ENCODE assay signal across 8 cellular contexts in the genomic region with DNA sequence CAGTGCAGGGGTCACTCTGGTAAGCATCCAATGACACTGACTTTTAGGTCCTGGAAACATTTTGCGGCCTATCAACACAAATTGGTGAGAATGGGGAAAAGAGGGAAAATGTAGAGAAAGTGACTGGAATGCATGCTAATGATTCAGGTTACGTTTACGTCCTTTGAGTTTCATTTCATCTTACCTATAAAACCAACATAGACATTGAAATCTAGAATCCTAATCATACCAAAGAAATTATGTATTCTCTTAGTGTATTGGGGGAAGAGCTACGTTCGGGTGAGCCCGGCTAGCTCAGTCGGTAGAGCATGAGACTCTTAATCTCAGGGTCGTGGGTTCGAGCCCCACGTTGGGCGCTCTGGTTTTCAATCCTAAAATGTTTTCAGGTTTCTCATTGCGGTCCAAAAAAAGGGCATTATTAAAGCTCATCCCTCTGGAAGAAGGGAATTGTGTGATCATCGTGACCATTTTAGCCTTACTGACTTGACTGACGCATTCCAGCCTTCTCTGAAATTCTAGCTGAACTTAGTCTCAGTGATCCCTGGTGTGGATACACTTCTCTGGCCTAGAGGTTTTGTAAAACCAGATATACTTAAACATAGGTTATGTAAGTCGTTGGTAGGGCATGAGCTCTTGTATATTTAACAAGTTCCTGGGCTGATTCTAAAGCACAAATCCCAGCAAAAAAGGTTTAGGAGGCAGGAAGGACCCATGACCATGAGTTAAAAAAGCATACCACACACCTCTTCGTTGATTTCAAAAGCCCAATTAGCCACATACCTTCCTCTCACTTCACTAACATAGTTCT. TPM values are rescaled to one million over a fixed set of nuclear protein-coding genes. Genes with fewer than 3 reads are reported as not detected.
A peak's percentile ranks its signal among the peaks of the same experiment; 100 is the strongest.
DNase-seq lines count a peak whose midpoint lies in the region; ATAC-seq and TF ChIP-seq lines count a peak whose summit lies in the region.

No MANE protein-coding gene starts in this region.

- peaks cover 19% of the 10 kb centered on the region for H3K4me1 Mint-ChIP-seq in T-helper 1 cell treated with Interleukin-12 subunit alpha and Interleukin-12 subunit beta and Interleukin-4 antibody, amounts not matched to agents 30 μg/mL and 1 μg/mL, for 36 hours (ENCODE audit: low read depth)

- ATAC-seq in esophagus mucosa (peak; percentile 31), HG03196 (IDR thresholded peaks at IDR 0.05; ENCODE audit: unreplicated experiment) (no peak), HG03108 (IDR thresholded peaks at IDR 0.05; ENCODE audit: unreplicated experiment) (no peak), GM18870 (IDR thresholded peaks at IDR 0.05; ENCODE audit: unreplicated experiment) (no peak)

- H3K9me3 Mint-ChIP-seq in T-helper 1 cell treated with Interleukin-12 subunit alpha and Interleukin-12 subunit beta and Interleukin-4 antibody, amounts not matched to agents 30 μg/mL and 1 μg/mL, for 36 hours: no peaks in the 10 kb centered on the region

- H3K4me3 ChIP-seq in LNCaP clone FGC (ENCODE audit: low read depth, low read length): no peak overlapping the region

- no peak for TF ChIP-seq CTCF in LNCaP clone FGC (IDR thresholded peaks at IDR 0.05; ENCODE audit: control insufficient read depth, extremely low read depth, insufficient read depth)

- peaks cover 8% of the 10 kb centered on the region for H3K27me3 Mint-ChIP-seq in T-helper 1 cell treated with Interleukin-12 subunit alpha and Interleukin-12 subunit beta and Interleukin-4 antibody, amounts not matched to agents 30 μg/mL and 1 μg/mL, for 36 hours (ENCODE audit: low read depth)

- no peak overlapping the region for H3K4me3 Mint-ChIP-seq in T-helper 1 cell treated with Interleukin-12 subunit alpha and Interleukin-12 subunit beta and Interleukin-4 antibody, amounts not matched to agents 30 μg/mL and 1 μg/mL, for 36 hours

- DNase-seq in EH (ENCODE audit: low read depth) (peak; percentile 93), LNCaP clone FGC (ENCODE audit: low read depth) (peak; percentile 79), pons (ENCODE audit: low spot score) (peak; percentile 48)

- no peaks in the 10 kb centered on the region for H3K36me3 Mint-ChIP-seq in T-helper 1 cell treated with Interleukin-12 subunit alpha and Interleukin-12 subunit beta and Interleukin-4 antibody, amounts not matched to agents 30 μg/mL and 1 μg/mL, for 36 hours (ENCODE audit: low read depth)

- peak overlapping the region; percentile 28 for H3K27ac Mint-ChIP-seq in T-helper 1 cell treated with Interleukin-12 subunit alpha and Interleukin-12 subunit beta and Interleukin-4 antibody, amounts not matched to agents 30 μg/mL and 1 μg/mL, for 36 hours

RNA-seq across cellular contexts. Expression of a gene that starts 18.3 kb away (rescaled TPM):
- 29.9 TPM for total RNA-seq in esophagus mucosa

RNA-seq across cellular contexts. Expression of a gene that starts 40.3 kb away (rescaled TPM):
- 14.6 TPM for total RNA-seq in esophagus mucosa

RNA-seq across cellular contexts. Expression of a gene that starts 56.4 kb away (rescaled TPM):
- not detected for total RNA-seq in esophagus mucosa
